In the genomic region with DNA sequence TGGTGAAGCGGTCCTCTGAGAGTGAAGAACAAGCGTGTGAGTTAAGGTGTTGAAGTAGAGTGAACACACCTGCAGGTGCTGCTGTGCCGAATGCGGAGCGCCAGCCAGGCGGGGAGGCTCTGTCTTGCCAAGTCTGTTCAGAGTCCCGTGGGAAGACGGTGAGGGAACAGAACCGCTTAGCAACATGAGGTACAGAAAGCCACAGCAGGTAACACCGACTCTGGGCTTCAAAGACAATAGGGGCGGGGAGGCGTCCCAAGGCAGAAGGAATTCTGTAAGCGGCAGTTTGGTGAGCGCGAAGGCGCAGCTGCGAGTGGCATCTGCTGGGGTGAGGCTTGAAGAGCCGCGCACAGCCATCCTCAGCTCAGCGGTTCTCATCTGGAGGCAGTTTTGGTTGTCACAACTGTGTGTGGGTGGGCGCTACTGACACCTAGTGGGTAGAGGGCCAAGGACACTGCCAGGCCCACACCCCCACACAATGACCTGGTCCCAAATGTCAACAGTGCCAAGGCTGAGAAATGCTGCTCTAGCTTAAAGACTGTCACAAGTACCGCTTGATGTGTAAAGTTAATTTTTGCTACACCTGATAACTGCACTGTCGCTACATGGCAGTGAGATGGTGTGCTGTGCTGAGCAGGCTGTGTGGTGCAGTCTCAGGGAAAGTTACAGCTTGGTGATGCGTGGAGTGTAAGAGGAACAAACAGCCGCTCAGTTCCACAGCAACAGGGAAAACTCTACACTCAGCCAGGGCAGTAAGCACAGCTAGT, we compare ENCODE assay signal across 8 cellular contexts.
DNase-seq lines count a peak whose midpoint lies in the region; ATAC-seq and TF ChIP-seq lines count a peak whose summit lies in the region.

No MANE protein-coding gene starts in this region.

- no peaks in the 10 kb centered on the region for H3K27me3 ChIP-seq in Panc1 (ENCODE audit: control insufficient read depth, insufficient read depth, low read length)

- H3K27ac Mint-ChIP-seq in effector memory CD8-positive, alpha-beta T cell: peak overlapping the region in 1 of 2 donors; percentile 33
- H3K27ac Mint-ChIP-seq in naive B cell: peak overlapping the region; percentile 8 to 96 (median 84)

- H3K27ac ChIP-seq in Panc1 (ENCODE audit: low read length): no peak overlapping the region

- no peak overlapping the region for H3K4me3 Mint-ChIP-seq in effector memory CD8-positive, alpha-beta T cell
- peak overlapping the region in 4 of 8 donors; percentile 0 to 64 (median 26) for H3K4me3 Mint-ChIP-seq in naive B cell

- H3K4me3 ChIP-seq in Panc1 (ENCODE audit: low read depth in 2 of 2, low read length in 2 of 2): no peak overlapping the region

- H3K36me3 Mint-ChIP-seq in effector memory CD8-positive, alpha-beta T cell (ENCODE audit: insufficient read depth): peaks cover 8% of the 10 kb centered on the region
- no peaks in the 10 kb centered on the region for H3K36me3 Mint-ChIP-seq in naive B cell

- peak; percentile 76 for TF ChIP-seq CTCF in Panc1 (IDR thresholded peaks at IDR 0.05)

- peak; percentile 50 for ATAC-seq in GM18858 (IDR thresholded peaks at IDR 0.05; ENCODE audit: unreplicated experiment)
- peak; percentile 51 for ATAC-seq in HG03521 (IDR thresholded peaks at IDR 0.05; ENCODE audit: unreplicated experiment)
- peak; percentile 90 for ATAC-seq in Panc1
- peak; percentile 61 for ATAC-seq in effector memory CD8-positive, alpha-beta T cell (replicated peaks)
- peak; percentile 74 to 75 for ATAC-seq in naive B cell (ENCODE audit: low read depth in 2 of 2)
- no peak for ATAC-seq in HG02763 (IDR thresholded peaks at IDR 0.05; ENCODE audit: unreplicated experiment)

- DNase-seq in Caki2 (ENCODE audit: low read depth) (peak; percentile 5), Panc1 (ENCODE audit: low read depth, low spot score) (peak; percentile 2), naive B cell (peak; percentile 62), NCI-H1436 treated with DMSO at 0.1 percent for 48 hours (lab: John Stamatoyannopoulos, UW) (no peak)
- DNase-seq in effector memory CD8-positive, alpha-beta T cell: peak in 2 of 3 experiments; percentile 9 to 16

- CTCF ChIA-PET in Panc1 (lab: Charles Lee): interaction anchor here (0.5 to 0.6 kb wide), 2 partner anchors 24 to 137 kb away, joined by 3 to 5 read pairs; no protein-coding TSS in a partner anchor

- POLR2A ChIA-PET in Panc1 (lab: Charles Lee): no interaction called here

- H3K9me3 Mint-ChIP-seq in effector memory CD8-positive, alpha-beta T cell: no peaks in the 10 kb centered on the region
- no peaks in the 10 kb centered on the region for H3K9me3 Mint-ChIP-seq in naive B cell

- no peaks in the 10 kb centered on the region for H3K9me3 ChIP-seq in Panc1 (ENCODE audit: control insufficient read depth, insufficient read depth, low read depth, low read length)

- no peaks in the 10 kb centered on the region for H3K4me1 ChIP-seq in Panc1 (ENCODE audit: control insufficient read depth, insufficient read depth, low read length)

- BruUV-seq in Panc1 (replicated peaks; lab: Mats Ljungman, UMichigan): no TSS peak

- H3K36me3 ChIP-seq in Panc1 (ENCODE audit: control insufficient read depth, insufficient read depth, low read length): no peaks in the 10 kb centered on the region

- intact Hi-C loops in Panc1 (cut with micrococcal nuclease; ENCODE audit: unreplicated experiment): no loop called here

- in situ Hi-C loops in Caki2 (cut with HindIII; ENCODE audit: low pct_unique_long_range_greater_than_20kb, low sequenced_read_pairs): no loop called here
- in situ Hi-C loops in Panc1 (cut with HindIII; ENCODE audit: low pct_unique_long_range_greater_than_20kb, low sequenced_read_pairs): no loop called here

- H3K4me1 Mint-ChIP-seq in effector memory CD8-positive, alpha-beta T cell (ENCODE audit: low read depth in 2 of 2): peaks cover 4 to 10% of the 10 kb centered on the region in 2 donors
- peaks cover 30 to 50% (median 46%) of the 10 kb centered on the region in 3 donors for H3K4me1 Mint-ChIP-seq in naive B cell

- no peaks in the 10 kb centered on the region for H3K27me3 Mint-ChIP-seq in effector memory CD8-positive, alpha-beta T cell
- H3K27me3 Mint-ChIP-seq in naive B cell: no peaks in the 10 kb centered on the region
